Comparison of ENCODE assay signal across 8 cellular contexts in the genomic region with DNA sequence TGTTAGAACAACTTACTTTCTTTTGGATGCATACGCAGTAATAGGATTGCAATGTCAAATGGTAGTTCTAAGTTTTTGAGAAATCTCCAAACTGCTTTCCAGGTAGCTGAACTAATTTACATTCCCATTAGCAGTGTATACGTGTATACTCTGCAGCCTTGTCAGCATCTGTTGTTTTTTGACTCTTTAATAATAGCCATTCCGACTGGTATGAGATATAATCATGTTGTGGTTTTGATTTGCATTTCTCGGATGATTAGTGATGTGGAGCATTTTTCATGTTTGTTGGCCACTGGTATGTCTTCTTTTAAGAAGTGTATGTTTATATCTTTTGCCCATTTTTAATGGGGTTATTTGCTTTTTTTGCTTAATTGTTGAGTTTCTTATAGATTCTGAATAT.
DNase-seq lines count a peak whose midpoint lies in the region; ATAC-seq, FAIRE-seq and TF ChIP-seq lines count a peak whose summit lies in the region.
"Not testable (repeated sequence)": the region's sequence is repeated elsewhere in the genome, so short reads cannot be mapped to it uniquely, and the experiment has no call there.

No MANE protein-coding gene starts in this region.

- DNase-seq in D721Med (ENCODE audit: insufficient read length, low spot score) = not testable (repeated sequence)
- DNase-seq in NAMALWA (ENCODE audit: low spot score) = peak; percentile 61

- FAIRE-seq in D721Med (lab: Jason Lieb, UNC) = peak; percentile 56

- ATAC-seq in GM18858 (IDR thresholded peaks at IDR 0.05; ENCODE audit: unreplicated experiment) (peak; percentile 84), GM19372 (IDR thresholded peaks at IDR 0.05; ENCODE audit: low read depth, unreplicated experiment) (peak; percentile 71), GM21526 (IDR thresholded peaks at IDR 0.05; ENCODE audit: low FRiP score, unreplicated experiment) (peak; percentile 88), HG02678 (IDR thresholded peaks at IDR 0.05; ENCODE audit: unreplicated experiment) (peak; percentile 90), HG03045 (IDR thresholded peaks at IDR 0.05; ENCODE audit: unreplicated experiment) (peak; percentile 84), HG03354 (IDR thresholded peaks at IDR 0.05; ENCODE audit: poor library complexity, severe bottlenecking, unreplicated experiment) (peak; percentile 84)

- not testable (repeated sequence) for TF ChIP-seq CTCF in D721Med (IDR thresholded peaks at IDR 0.05; ENCODE audit: insufficient read depth, missing control alignments)
